ENCODE assay signal across 8 cellular contexts in the genomic region with DNA sequence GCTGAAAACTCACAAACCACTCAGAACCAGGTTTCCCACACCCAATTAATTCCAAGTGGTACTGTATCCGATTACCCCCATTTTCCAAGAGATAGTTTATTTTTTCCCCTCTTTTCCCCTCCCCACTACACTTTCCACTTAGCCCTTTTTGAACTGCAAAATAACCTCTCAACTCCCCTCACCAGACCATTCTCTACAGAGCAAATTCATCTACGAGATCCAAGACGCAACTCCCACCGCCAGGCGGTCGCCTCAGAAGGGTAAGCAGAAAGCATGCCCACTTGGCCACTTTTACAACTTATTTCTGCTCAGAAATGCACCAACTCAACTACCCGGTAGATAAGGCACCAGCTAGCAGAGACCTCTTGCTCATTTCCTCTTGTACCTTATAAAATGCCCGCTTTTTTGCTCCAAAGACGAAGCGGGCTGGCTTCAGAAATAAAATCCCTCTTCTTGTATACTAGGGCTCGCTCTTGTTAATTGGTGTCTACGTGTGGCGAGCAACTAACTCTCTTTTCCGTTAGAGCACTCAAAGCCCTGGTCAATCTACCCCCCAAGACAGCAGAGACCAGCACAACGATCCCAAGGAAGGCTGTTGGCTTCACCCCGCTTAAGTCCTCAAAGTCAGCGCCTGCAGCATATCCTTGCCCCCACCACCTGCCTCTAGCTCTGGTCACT. TPM values are rescaled to one million over a fixed set of nuclear protein-coding genes. Genes with fewer than 3 reads are reported as not detected.
DNase-seq lines count a peak whose midpoint lies in the region; ATAC-seq and TF ChIP-seq lines count a peak whose summit lies in the region.

No MANE protein-coding gene starts in this region.

- in situ Hi-C loops in SK-MEL-5 (cut with HindIII; ENCODE audit: low pct_unique_long_range_greater_than_20kb, low sequenced_read_pairs), result no loop called here

- ATAC-seq in HG03139 (IDR thresholded peaks at IDR 0.05; ENCODE audit: unreplicated experiment), result peak; percentile 6
- no peak for ATAC-seq in HG03039 (IDR thresholded peaks at IDR 0.05; ENCODE audit: unreplicated experiment)

- peak; percentile 22 to 59 for TF ChIP-seq CTCF in brain (conservative IDR thresholded peaks at IDR 0.05)

- no peaks in the 10 kb centered on the region for H3K27me3 Mint-ChIP-seq in activated T-cell treated with anti-CD3 and anti-CD28 coated beads, Interleukin-2, amount 50 U/mL, for 24 hours
- no peaks in the 10 kb centered on the region for H3K27me3 Mint-ChIP-seq in brain

- no peak overlapping the region for H3K4me3 Mint-ChIP-seq in activated T-cell treated with anti-CD3 and anti-CD28 coated beads, Interleukin-2, amount 50 U/mL, for 24 hours
- H3K4me3 Mint-ChIP-seq in brain, result no peak overlapping the region

- H3K4me1 Mint-ChIP-seq in activated T-cell treated with anti-CD3 and anti-CD28 coated beads, Interleukin-2, amount 50 U/mL, for 24 hours (ENCODE audit: low read depth), result peaks cover 17% of the 10 kb centered on the region
- H3K4me1 Mint-ChIP-seq in brain, result peaks cover 11% of the 10 kb centered on the region

- no peaks in the 10 kb centered on the region for H3K9me3 Mint-ChIP-seq in activated T-cell treated with anti-CD3 and anti-CD28 coated beads, Interleukin-2, amount 50 U/mL, for 24 hours
- no peaks in the 10 kb centered on the region for H3K9me3 Mint-ChIP-seq in brain

- H3K36me3 Mint-ChIP-seq in activated T-cell treated with anti-CD3 and anti-CD28 coated beads, Interleukin-2, amount 50 U/mL, for 24 hours (ENCODE audit: low read depth), result peaks cover 8% of the 10 kb centered on the region
- peaks cover 21% of the 10 kb centered on the region for H3K36me3 Mint-ChIP-seq in brain

- DNase-seq in activated T-cell treated with anti-CD3 and anti-CD28 coated beads for 1 hour (ENCODE audit: low read depth) (peak; percentile 21), SK-MEL-5 (ENCODE audit: low read depth, low spot score) (peak; percentile 45), kidney glomerular epithelial cell (lab: John Stamatoyannopoulos, UW) (peak; percentile 46)
- DNase-seq in activated T-cell treated with anti-CD3 and anti-CD28 coated beads, Interleukin-2, amount 50 U/mL, for 24 hours, result no peak
- DNase-seq in stimulated activated CD4-positive, alpha-beta T cell treated with anti-CD3 and anti-CD28 coated beads, Interleukin-4, amount 100 ng/mL, for 4 hours, result peak; percentile 14 to 20

- H3K27ac Mint-ChIP-seq in activated T-cell treated with anti-CD3 and anti-CD28 coated beads, Interleukin-2, amount 50 U/mL, for 24 hours, result no peak overlapping the region
- no peak overlapping the region for H3K27ac Mint-ChIP-seq in brain

RNA-seq across cellular contexts. Expression of a gene that starts 0.9 kb away (rescaled TPM):
- 62.7 and 67.2 TPM in 2 replicates for total RNA-seq in SK-MEL-5 (2014; rRNA removed; shearing (Covaris generic))
- polyA plus RNA-seq in SK-MEL-5 (2015; cell fraction: cytosol; rRNA removed), result 42.5 and 56.4 TPM in 2 replicates
- polyA plus RNA-seq in SK-MEL-5 (2015; cell fraction: nucleus; rRNA removed), result 38.8 and 51.4 TPM in 2 replicates
- 52.2 TPM for polyA plus RNA-seq in brain (ENCODE audit: insufficient read depth, low read depth, low replicate concordance)
